24 cellular contexts compared by ENCODE assay signal in genomic region chr12:45089417-45089816, GRCh38. TPM values are rescaled to one million over a fixed set of nuclear protein-coding genes. Genes with fewer than 3 reads are reported as not detected.
"Had no signal": no experiment of that assay in that cellular context is flagged by ENCODE, and none has a peak within 500 bp of the region (broad histone marks: within the 10 kb centered on the region; RNA-seq: fewer than 3 reads in every experiment).

No MANE protein-coding gene starts in this region.

- ATAC-seq: activated naive CD4-positive, alpha-beta T cell treated with anti-CD3 and anti-CD28 coated beads, Interleukin-2, amount 50 U/mL, for 72 hours; activated T-helper 17 cell treated with anti-CD3 and anti-CD28 coated beads, Interleukin-2, amount 50 U/mL, for 72 hours; gastroesophageal sphincter; left colon; natural killer cell; stimulated activated naive CD8-positive, alpha-beta T cell treated with anti-CD3 and anti-CD28 coated beads, Interleukin-15, Interleukin-2, amounts not matched to agents 100 U/mL and 50 U/mL, for 24 hours; upper lobe of right lung had no signal

- DNase-seq: activated CD4-positive, alpha-beta T cell treated with anti-CD3 and anti-CD28 coated beads for 1 hour; activated T-cell treated with anti-CD3 and anti-CD28 coated beads, Interleukin-2, amount 50 U/mL, for 1 hour; adrenal gland; cerebellar nuclear complex; esophagus squamous epithelium; heart right ventricle; islet precursor cell; left colon; natural killer cell; occipital lobe; posterior cingulate gyrus; stimulated activated CD4-positive, alpha-beta T cell treated with anti-CD3 and anti-CD28 coated beads, Interleukin-4, amount 100 ng/mL, for 4 hours; stimulated activated naive CD8-positive, alpha-beta T cell treated with anti-CD3 and anti-CD28 coated beads, Interleukin-15, Interleukin-2, amounts not matched to agents 100 U/mL and 50 U/mL, for 24 hours; T-helper 1 cell; thyroid gland; upper lobe of right lung; WERI-Rb-1 had no signal

RNA-seq across cellular contexts. Expression of gene DBX2, which starts 38.5 kb away (rescaled TPM):
- total RNA-seq: activated naive CD4-positive, alpha-beta T cell treated with anti-CD3 and anti-CD28 coated beads, Interleukin-2, amount 50 U/mL, for 72 hours; activated T-helper 17 cell treated with anti-CD3 and anti-CD28 coated beads, Interleukin-2, amount 50 U/mL, for 72 hours; adrenal gland; astrocyte; esophagus squamous epithelium; gastroesophageal sphincter; left colon; lung; mesothelial cell of epicardium; natural killer cell; renal cortical epithelial cell; upper lobe of right lung had no signal
